In genomic region chr2:1656326-1656960, GRCh38 we compare ENCODE assay signal across 16 cellular contexts.
DNase-seq lines count a peak whose midpoint lies in the region; ATAC-seq, FAIRE-seq and TF ChIP-seq lines count a peak whose summit lies in the region.
"Had no signal": no experiment of that assay in that cellular context is flagged by ENCODE, and none has a peak within 500 bp of the region (broad histone marks: within the 10 kb centered on the region; RNA-seq: fewer than 3 reads in every experiment).

No MANE protein-coding gene starts in this region.

- H3K27me3 ChIP-seq in MM.1S (replicated peaks; ENCODE audit: insufficient read depth, low read length) = no peaks in the 10 kb centered on the region
- no peaks in the 10 kb centered on the region for H3K27me3 ChIP-seq in H1 (replicated peaks in 1 of 4; ENCODE audit: control insufficient read depth in 3 of 4, extremely low read depth in 1 of 4, insufficient read depth in 3 of 4, low read length in 3 of 4)
- no peaks in the 10 kb centered on the region for H3K27me3 ChIP-seq in skeletal muscle satellite cell (ENCODE audit: control insufficient read depth, insufficient read depth, low read length)

- H2AK5ac ChIP-seq in H1 (ENCODE audit: low read depth, low read length) = no peak overlapping the region

- H2BK5ac ChIP-seq in H1 (ENCODE audit: low read depth, low read length) = no peak overlapping the region; the same call in 1 of the 2 replicates

- H3K9me3 Mint-ChIP-seq in activated naive CD8-positive, alpha-beta T cell treated with anti-CD3 and anti-CD28 coated beads, Interleukin-2, amount 50 U/mL, for 24 hours = no peaks in the 10 kb centered on the region

- TF ChIP-seq POLR2A in H1 (IDR thresholded peaks at IDR 0.05; ENCODE audit: control extremely low read depth in 1 of 2, low read depth in 2 of 2, low read length in 2 of 2) = no peak

- H3K4me3 Mint-ChIP-seq in activated naive CD8-positive, alpha-beta T cell treated with anti-CD3 and anti-CD28 coated beads, Interleukin-2, amount 50 U/mL, for 24 hours = no peak overlapping the region

- H2AFZ ChIP-seq in MM.1S (ENCODE audit: low read length) = no peak overlapping the region
- no peak overlapping the region for H2AFZ ChIP-seq in H1 (ENCODE audit: low read length)

- H4K8ac ChIP-seq in H1 (ENCODE audit: extremely low read depth, insufficient read depth, low read length) = no peak overlapping the region

- H3K23me2 ChIP-seq in H1 (ENCODE audit: low read depth, low read length) = peaks cover 10% of the 10 kb centered on the region

- 80% methylated on average over 6 of the region's 6 CpGs; no CpG with 5 or more reads in 1 of the 2 experiments for WGBS in H1 (ENCODE audit: extremely low coverage in 1 of 2, insufficient coverage in 1 of 2, insufficient read length in 1 of 2, insufficient replicate concordance in 2 of 2, low coverage in 1 of 2, low lambda C conversion rate in 2 of 2, missing lambda C conversion rate in 1 of 2), 2 experiments

- TF ChIP-seq CTCF in MM.1S (IDR thresholded peaks at IDR 0.05; ENCODE audit: low read length) (no peak), H1 (IDR thresholded peaks at IDR 0.05; ENCODE audit: control extremely low read depth in 1 of 3, insufficient read depth in 1 of 3, low read depth in 1 of 3, low read length in 3 of 3) (peak in 2 of 3 experiments; percentile 35 to 41; a peak in 3 of 4 replicates)

- H3K36me3 Mint-ChIP-seq in activated naive CD8-positive, alpha-beta T cell treated with anti-CD3 and anti-CD28 coated beads, Interleukin-2, amount 50 U/mL, for 24 hours (ENCODE audit: low read depth) = no peaks in the 10 kb centered on the region

- no peak for FAIRE-seq in H1 (lab: Jason Lieb, UNC)
- FAIRE-seq: G401.6 had no signal

- H4K91ac ChIP-seq in H1 (replicated peaks; ENCODE audit: insufficient read length, low read length) = no peak overlapping the region

- no peak overlapping the region for H2BK120ac ChIP-seq in H1 (replicated peaks; ENCODE audit: low read depth, low read length)

- TF ChIP-seq RAD21 in H1 (IDR thresholded peaks at IDR 0.05 in 1 of 2, conservative IDR thresholded peaks at IDR 0.05 in 1 of 2; ENCODE audit: low read depth in 2 of 2, low read length in 2 of 2) = peak; percentile 47 to 50

- H3K4me3 ChIP-seq in MM.1S (ENCODE audit: low read length) (no peak overlapping the region), H1 (ENCODE audit: extremely low read depth in 1 of 4, insufficient read depth in 2 of 4, low read depth in 3 of 4, low read length in 4 of 4) (no peak overlapping the region), skeletal muscle satellite cell (ENCODE audit: low read length) (no peak overlapping the region)
- H3K4me3 ChIP-seq: mucosa of descending colon, prostate gland had no signal

- no peaks in the 10 kb centered on the region for H3K9me2 ChIP-seq in MM.1S (replicated peaks; ENCODE audit: insufficient read depth, low read length)

- ATAC-seq in GM19463 (IDR thresholded peaks at IDR 0.05; ENCODE audit: unreplicated experiment) = peak; percentile 29
- ATAC-seq in activated naive CD8-positive, alpha-beta T cell treated with anti-CD3 and anti-CD28 coated beads, Interleukin-2, amount 50 U/mL, for 24 hours = no peak
- no peak for ATAC-seq in HG03135 (IDR thresholded peaks at IDR 0.05; ENCODE audit: unreplicated experiment)

- no peak overlapping the region for H2BK15ac ChIP-seq in H1 (ENCODE audit: low read length)

- no peaks in the 10 kb centered on the region for H3F3A ChIP-seq in MM.1S (ENCODE audit: insufficient read depth, low read length)

- POLR2A ChIA-PET in H1 (lab: Charles Lee; ENCODE audit: partially characterized antibody) = interaction anchor here (0.6 kb wide), 1 partner anchor 31 kb away, joined by 3 read pairs; no protein-coding TSS in a partner anchor

- no peak overlapping the region for H2BK12ac ChIP-seq in H1 (ENCODE audit: low read depth, low read length)

- no peak overlapping the region for H3K14ac ChIP-seq in H1 (ENCODE audit: insufficient read length)

- H3K9ac ChIP-seq in MM.1S (ENCODE audit: low read length) = no peak overlapping the region
- no peak overlapping the region for H3K9ac ChIP-seq in H1 (replicated peaks in 1 of 4; ENCODE audit: extremely low read depth in 1 of 4, low read depth in 3 of 4, low read length in 3 of 4)
- H3K9ac ChIP-seq in skeletal muscle satellite cell (ENCODE audit: low read depth, low read length) = peak overlapping the region; percentile 13

- H3K56ac ChIP-seq in H1 (replicated peaks; ENCODE audit: insufficient read length, low read depth, low read length) = no peak overlapping the region

- no peaks in the 10 kb centered on the region for H3K9me3 ChIP-seq in MM.1S (replicated peaks; ENCODE audit: insufficient read depth, low read length)
- H3K9me3 ChIP-seq in H1 (ENCODE audit: insufficient read depth in 2 of 2, low read depth in 1 of 2, low read length in 1 of 2) = no peaks in the 10 kb centered on the region
- no peaks in the 10 kb centered on the region for H3K9me3 ChIP-seq in skeletal muscle satellite cell (replicated peaks; ENCODE audit: low read length)
- H3K9me3 ChIP-seq: mucosa of descending colon, prostate gland had no signal

- no peak overlapping the region for H3K23ac ChIP-seq in H1 (ENCODE audit: insufficient read length)

- no peak overlapping the region for H3K18ac ChIP-seq in H1 (ENCODE audit: extremely low read depth, low read length)

- TF ChIP-seq EP300 in H1 (IDR thresholded peaks at IDR 0.05; ENCODE audit: borderline replicate concordance in 1 of 2, low read depth in 2 of 2, low read length in 2 of 2) = no peak

- H3K4me1 Mint-ChIP-seq in activated naive CD8-positive, alpha-beta T cell treated with anti-CD3 and anti-CD28 coated beads, Interleukin-2, amount 50 U/mL, for 24 hours = no peaks in the 10 kb centered on the region

- H3K4me1 ChIP-seq in MM.1S (ENCODE audit: low read length) (no peaks in the 10 kb centered on the region), H1 (replicated peaks in 1 of 4; ENCODE audit: control insufficient read depth in 3 of 4, insufficient read depth in 4 of 4, low read length in 3 of 4) (peaks cover 0 to 6% (median 0%) of the 10 kb centered on the region in 4 experiments; a peak in 3 of 7 replicates), skeletal muscle satellite cell (ENCODE audit: control insufficient read depth, insufficient read depth, low read length) (peaks cover 55% of the 10 kb centered on the region)
- H3K4me1 ChIP-seq: prostate gland had no signal

- H4K5ac ChIP-seq in H1 (ENCODE audit: insufficient read length, low read depth, low read length) = no peak overlapping the region

- no peak overlapping the region for H3K4ac ChIP-seq in H1 (replicated peaks; ENCODE audit: insufficient read length, low read depth, low read length)

- H3K4me2 ChIP-seq in MM.1S (ENCODE audit: low read depth, low read length) = no peak overlapping the region
- H3K4me2 ChIP-seq in H1 (ENCODE audit: insufficient read depth in 1 of 2, low read depth in 2 of 2, low read length in 2 of 2) = no peak overlapping the region
- H3K4me2 ChIP-seq in skeletal muscle satellite cell (ENCODE audit: low read length) = no peak overlapping the region

- no peak overlapping the region for H3K27ac Mint-ChIP-seq in activated naive CD8-positive, alpha-beta T cell treated with anti-CD3 and anti-CD28 coated beads, Interleukin-2, amount 50 U/mL, for 24 hours

- H3K27ac ChIP-seq in MM.1S (ENCODE audit: low read length) (peak overlapping the region; percentile 80), H1 (ENCODE audit: low read depth, low read length) (no peak overlapping the region)
- H3K27ac ChIP-seq: prostate gland had no signal

- peak; percentile 62 for DNase-seq in MM.1S
- DNase-seq in H1 (ENCODE audit: low read depth in 1 of 2, low spot score in 2 of 2) = no peak
- DNase-seq in DMS53 (lab: John Stamatoyannopoulos, UW) = no peak
- DNase-seq in activated naive CD8-positive, alpha-beta T cell treated with anti-CD3 and anti-CD28 coated beads, Interleukin-2, amount 50 U/mL, for 24 hours = no peak
- no peak for DNase-seq in DMS114 treated with DMSO at 0.1 percent for 48 hours (lab: John Stamatoyannopoulos, UW; ENCODE audit: unreplicated experiment)
- DNase-seq: activated CD4-positive, alpha-beta T cell treated with anti-CD3 and anti-CD28 coated beads, Interleukin-2, amount 50 U/mL, for 1 hour; activated T-cell treated with anti-CD3 and anti-CD28 coated beads, Interleukin-2, amount 50 U/mL, for 48 hours; foreskin fibroblast; GOT3; NCI-H2081 treated with DMSO at 0.1 percent for 48 hours had no signal

- CTCF ChIA-PET in H1 (lab: Charles Lee; ENCODE audit: partially characterized antibody) = interaction anchor here (0.7 to 1.2 kb wide), 9 partner anchors 16 to 102 kb away, joined by 3 to 5 read pairs (median 3); no protein-coding TSS in a partner anchor

- no peak overlapping the region for H2BK20ac ChIP-seq in H1 (ENCODE audit: low read length)

- H3K27me3 Mint-ChIP-seq in activated naive CD8-positive, alpha-beta T cell treated with anti-CD3 and anti-CD28 coated beads, Interleukin-2, amount 50 U/mL, for 24 hours = peaks cover 6% of the 10 kb centered on the region

- H4K20me1 ChIP-seq in MM.1S (ENCODE audit: insufficient read depth, low read length) = no peaks in the 10 kb centered on the region
- peaks cover 3 to 19% of the 10 kb centered on the region in 2 experiments for H4K20me1 ChIP-seq in H1 (replicated peaks in 1 of 2; ENCODE audit: control insufficient read depth in 1 of 2, insufficient read depth in 2 of 2, low read length in 2 of 2)

- H3K79me2 ChIP-seq in MM.1S (ENCODE audit: low read length) (no peaks in the 10 kb centered on the region), H1 (ENCODE audit: control insufficient read depth in 1 of 2, insufficient read depth in 2 of 2, low read length in 2 of 2) (no peaks in the 10 kb centered on the region)

- no peaks in the 10 kb centered on the region for H3K36me3 ChIP-seq in MM.1S (replicated peaks; ENCODE audit: insufficient read depth, low read length)
- H3K36me3 ChIP-seq in H1 (ENCODE audit: control insufficient read depth in 2 of 4, insufficient read depth in 4 of 4, low read length in 3 of 4) = peaks cover 11 to 51% (median 26%) of the 10 kb centered on the region in 4 experiments; a peak in 7 of 8 replicates
- peaks cover 46% of the 10 kb centered on the region for H3K36me3 ChIP-seq in skeletal muscle satellite cell (ENCODE audit: insufficient read depth, low read length)

- H3K79me1 ChIP-seq in H1 (ENCODE audit: low read depth, low read length) = peaks cover 4% of the 10 kb centered on the region

TF ChIP-seq in H1, 55 proteins besides CTCF, POLR2A, EP300 and RAD21 (continues in another document):
- TF ChIP-seq SIRT6 (IDR thresholded peaks at IDR 0.05; ENCODE audit: low read length) (no peak), RFX5 (IDR thresholded peaks at IDR 0.05; ENCODE audit: borderline replicate concordance, low read depth, low read length) (no peak), TEAD4 (IDR thresholded peaks at IDR 0.05; ENCODE audit: low read depth, low read length) (no peak), EZH2 (IDR thresholded peaks at IDR 0.05; ENCODE audit: low read depth, low read length, severe bottlenecking) (no peak), CTBP2 (IDR thresholded peaks at IDR 0.05; ENCODE audit: borderline replicate concordance, insufficient read depth, insufficient read length, low read length) (no peak), SRF (IDR thresholded peaks at IDR 0.05; ENCODE audit: low read depth, low read length) (no peak), CHD2 (IDR thresholded peaks at IDR 0.05; ENCODE audit: low read length) (no peak), HDAC2 (IDR thresholded peaks at IDR 0.05; ENCODE audit: borderline replicate concordance in 1 of 2, low read depth in 2 of 2, low read length in 2 of 2) (no peak)
